23 cellular contexts compared by ENCODE assay signal in the genomic region with DNA sequence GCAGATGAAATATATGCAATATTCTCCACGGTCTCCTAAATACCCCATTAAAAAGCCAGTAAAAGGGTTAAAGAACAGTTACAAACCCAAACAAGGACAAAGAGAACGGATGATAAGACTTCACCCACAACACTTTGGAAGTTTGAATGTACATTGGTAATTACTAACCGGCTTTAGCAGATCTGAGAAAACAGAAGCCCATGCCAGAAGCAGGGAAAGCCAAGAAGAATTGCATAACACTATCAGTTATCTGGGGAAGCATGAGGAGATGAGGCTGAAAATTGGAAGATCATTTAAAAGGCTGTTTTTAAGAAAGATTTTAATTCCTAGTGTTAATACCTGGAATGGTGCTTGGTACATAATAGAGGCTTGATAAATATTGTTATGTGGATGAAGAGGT. TPM values are rescaled to one million over a fixed set of nuclear protein-coding genes. Genes with fewer than 3 reads are reported as not detected.
DNase-seq lines count a peak whose midpoint lies in the region; ATAC-seq and TF ChIP-seq lines count a peak whose summit lies in the region.
"Had no signal": no experiment of that assay in that cellular context is flagged by ENCODE, and none has a peak within 500 bp of the region (broad histone marks: within the 10 kb centered on the region; RNA-seq: fewer than 3 reads in every experiment).

No MANE protein-coding gene starts in this region.

- no peaks in the 10 kb centered on the region for H3K27me3 ChIP-seq in psoas muscle (ENCODE audit: insufficient read depth in 3 of 3, low read length in 2 of 3)
- H3K27me3 ChIP-seq: BLaER1 treated with 17β-estradiol and CSF1 and Interleukin-3, amounts not matched to agents 10 nM and 100 nM had no signal

- intact Hi-C loops in Right ventricle myocardium inferior (cut with DNase I) (no loop called here), cardiac septum (cut with DNase I) (no loop called here), left ventricle myocardium superior (cut with micrococcal nuclease) (no loop called here), psoas muscle (cut with DNase I) (no loop called here), CD14-positive monocyte (cut with micrococcal nuclease) (no loop called here)

- no peaks in the 10 kb centered on the region for H3K9me3 ChIP-seq in psoas muscle
- H3K9me3 ChIP-seq: BLaER1 treated with 17β-estradiol and CSF1 and Interleukin-3, amounts not matched to agents 10 nM and 100 nM had no signal

- H3K4me1 Mint-ChIP-seq in CD14-positive monocyte: no peaks in the 10 kb centered on the region

- no peak for TF ChIP-seq CTCF in psoas muscle (IDR thresholded peaks at IDR 0.05)
- TF ChIP-seq CTCF in CD14-positive monocyte (IDR thresholded peaks at IDR 0.05): no peak

- H3K27ac ChIP-seq in psoas muscle: peak overlapping the region; percentile 13
- H3K27ac ChIP-seq: 22Rv1; BLaER1 treated with 17β-estradiol and CSF1 and Interleukin-3, amounts not matched to agents 10 nM and 100 nM had no signal

- 17 to 36% (median 19%) methylated on average over 3 of the region's 3 CpGs for WGBS in psoas muscle, 3 donors

- ATAC-seq in Right ventricle myocardium inferior (peak; percentile 85), left ventricle myocardium superior (peak; percentile 63), psoas muscle (peak in 2 of 4 donors; percentile 41 to 70), HG03097 (IDR thresholded peaks at IDR 0.05; ENCODE audit: low FRiP score, unreplicated experiment) (no peak)
- ATAC-seq: CD8-positive, alpha-beta T cell had no signal

- no peak overlapping the region for H3K4me3 ChIP-seq in psoas muscle
- H3K4me3 ChIP-seq: BLaER1 treated with 17β-estradiol and CSF1 and Interleukin-3, amounts not matched to agents 10 nM and 100 nM had no signal

- H3K4me3 Mint-ChIP-seq in CD14-positive monocyte: no peak overlapping the region
- H3K4me3 Mint-ChIP-seq: CD8-positive, alpha-beta T cell had no signal

- peaks cover 1 to 4% (median 2%) of the 10 kb centered on the region in 3 donors for H3K27me3 Mint-ChIP-seq in CD14-positive monocyte (ENCODE audit: low read depth in 3 of 3)

- H3K27ac Mint-ChIP-seq in CD14-positive monocyte: no peak overlapping the region
- H3K27ac Mint-ChIP-seq: CD8-positive, alpha-beta T cell had no signal

- peaks cover 14% of the 10 kb centered on the region for H3K4me1 ChIP-seq in psoas muscle
- H3K4me1 ChIP-seq: BLaER1 treated with 17β-estradiol and CSF1 and Interleukin-3, amounts not matched to agents 10 nM and 100 nM had no signal

- no peak for DNase-seq in Right ventricle myocardium inferior (ENCODE audit: missing footprints)
- no peak for DNase-seq in cardiac septum (ENCODE audit: low spot score)
- DNase-seq in left ventricle myocardium superior: no peak
- DNase-seq in psoas muscle: no peak
- DNase-seq in activated CD8-positive, alpha-beta memory T cell treated with anti-CD3 and anti-CD28 coated beads for 24 hours: no peak
- no peak for DNase-seq in GM03348 (ENCODE audit: low spot score)
- DNase-seq in CD14-positive monocyte (ENCODE audit: low spot score): no peak
- DNase-seq: ACHN; CD8-positive, alpha-beta T cell; DMS153; MM.1S; NCI-H1048; NCI-H1417 treated with DMSO at 0.1 percent for 48 hours; NCI-H187; NCI-H446 treated with DMSO at 0.1 percent for 48 hours; NCI-H526 treated with DMSO at 0.1 percent for 48 hours; OCI-M1 had no signal

- H3K36me3 Mint-ChIP-seq in CD14-positive monocyte: no peaks in the 10 kb centered on the region
- H3K36me3 Mint-ChIP-seq: CD8-positive, alpha-beta T cell had no signal

- no peaks in the 10 kb centered on the region for H3K36me3 ChIP-seq in psoas muscle (ENCODE audit: insufficient read depth in 1 of 2, low read depth in 1 of 2)
- H3K36me3 ChIP-seq: BLaER1 treated with 17β-estradiol and CSF1 and Interleukin-3, amounts not matched to agents 10 nM and 100 nM had no signal

- H3K9me3 Mint-ChIP-seq in CD14-positive monocyte: peaks cover 0 to 5% (median 0%) of the 10 kb centered on the region in 7 donors
- H3K9me3 Mint-ChIP-seq: CD8-positive, alpha-beta T cell had no signal

RNA-seq across cellular contexts. Expression of gene MYBPC1, which starts 55.6 kb away (rescaled TPM):
- 7.3 TPM for total RNA-seq in Right ventricle myocardium inferior
- total RNA-seq in cardiac septum: 3.1 TPM
- 3.9 TPM for total RNA-seq in left ventricle myocardium superior
- 1,000 to 10,000 TPM; 4,088 to 7,509 (median 4,961) TPM for total RNA-seq in psoas muscle
- 1,000 to 10,000 TPM; 1,084 to 2,883 (median 2,460) TPM for polyA plus RNA-seq in psoas muscle
- under 1 TPM in 1 of 2 donors, not detected in 1; 0.16 TPM for polyA plus RNA-seq in CD14-positive monocyte
- total RNA-seq: CD8-positive, alpha-beta T cell; G401; H1; SK-MEL-5 had no signal
- polyA plus RNA-seq: H1 had no signal

Comparison
In these comparisons a context has a peak if more than half of its experiments do, and no peak if none do; other contexts are left out.
1. RNA of gene MYBPC1, which starts 55.6 kb away (total RNA-seq): 4,088 to 7,509 TPM in psoas muscle; 7.3 TPM in Right ventricle myocardium inferior (single experiment), 3.9 TPM in left ventricle myocardium superior (single experiment) and 3.1 TPM in cardiac septum (single experiment); every median in the first group is over 100 times any median in the second.